In genomic region chr17:9022553-9023388, GRCh38 we compare ENCODE assay signal across 8 cellular contexts. TPM values are rescaled to one million over a fixed set of nuclear protein-coding genes. Genes with fewer than 3 reads are reported as not detected.
DNase-seq lines count a peak whose midpoint lies in the region; ATAC-seq and TF ChIP-seq lines count a peak whose summit lies in the region.

No MANE protein-coding gene starts in this region.

- peak overlapping the region; percentile 99 for H3K4me2 ChIP-seq in neural progenitor cell

- H3K27me3 Mint-ChIP-seq in neural progenitor cell (ENCODE audit: insufficient read depth, low read depth): peaks cover 62% of the 10 kb centered on the region

- no peak overlapping the region for H3K27ac ChIP-seq in SK-N-MC
- H3K27ac ChIP-seq in neural progenitor cell: no peak overlapping the region

- peaks cover 100% of the 10 kb centered on the region for H3K27me3 ChIP-seq in neural progenitor cell

- H3K9me3 ChIP-seq in SK-N-MC (ENCODE audit: low read depth, low read length) (no peaks in the 10 kb centered on the region), neural progenitor cell (ENCODE audit: low read depth) (no peaks in the 10 kb centered on the region)

- H3K27ac Mint-ChIP-seq in neural progenitor cell: no peak overlapping the region

- peaks cover 35% of the 10 kb centered on the region for H3K4me1 ChIP-seq in neural progenitor cell

- H3K9me3 Mint-ChIP-seq in neural progenitor cell: peaks cover 5% of the 10 kb centered on the region

- peaks cover 34% of the 10 kb centered on the region for H4K20me1 ChIP-seq in neural progenitor cell (ENCODE audit: low read depth)

- no peaks in the 10 kb centered on the region for H3K79me2 ChIP-seq in neural progenitor cell (ENCODE audit: low read depth)

- peak overlapping the region; percentile 84 for H2AFZ ChIP-seq in neural progenitor cell (replicated peaks)

- H3K4me3 ChIP-seq in SK-N-MC: peak overlapping the region; percentile 89
- peak overlapping the region; percentile 74 for H3K4me3 ChIP-seq in neural progenitor cell

- H3K9ac ChIP-seq in SK-N-MC (ENCODE audit: insufficient read length) (no peak overlapping the region), neural progenitor cell (no peak overlapping the region)

- no peak for ATAC-seq in GM21619 (IDR thresholded peaks at IDR 0.05; ENCODE audit: unreplicated experiment)
- no peak for ATAC-seq in GM19397 (IDR thresholded peaks at IDR 0.05; ENCODE audit: unreplicated experiment)
- ATAC-seq in HG03175 (IDR thresholded peaks at IDR 0.05; ENCODE audit: unreplicated experiment): no peak

- peak overlapping the region; percentile 93 for H3K4me3 Mint-ChIP-seq in neural progenitor cell

- no peaks in the 10 kb centered on the region for H3K36me3 Mint-ChIP-seq in neural progenitor cell

- no peak for TF ChIP-seq POLR2A in erythroblast (IDR thresholded peaks at IDR 0.05; ENCODE audit: low read length)

- peaks cover 27% of the 10 kb centered on the region for H3F3A ChIP-seq in neural progenitor cell (ENCODE audit: low read depth)

- peaks cover 11% of the 10 kb centered on the region for H3K4me1 Mint-ChIP-seq in neural progenitor cell

- H3K36me3 ChIP-seq in SK-N-MC (ENCODE audit: insufficient read depth, low read length): no peaks in the 10 kb centered on the region
- no peaks in the 10 kb centered on the region for H3K36me3 ChIP-seq in neural progenitor cell

- TF ChIP-seq CTCF in neural progenitor cell (IDR thresholded peaks at IDR 0.05): no peak

- DNase-seq in CD1c-positive myeloid dendritic cell (ENCODE audit: extremely low spot score) (peak; percentile 38), SK-N-MC (ENCODE audit: low read depth, low spot score) (no peak), erythroblast (lab: John Stamatoyannopoulos, UW) (peak; percentile 31 to 43), neural progenitor cell (ENCODE audit: low spot score) (peak; percentile 68), NCI-H2029 treated with DMSO at 0.1 percent for 48 hours (lab: John Stamatoyannopoulos, UW) (no peak)

RNA-seq across cellular contexts. Expression of gene NTN1, which starts 1.5 kb away (rescaled TPM):
- 0.45 and 2.4 TPM in 2 replicates for total RNA-seq in neural progenitor cell (ENCODE audit: low replicate concordance)

RNA-seq across cellular contexts. Expression of gene PIK3R5, which starts 57.3 kb away (rescaled TPM):
- total RNA-seq in neural progenitor cell (ENCODE audit: low replicate concordance): 0.90 and 0.99 TPM in 2 replicates

Comparison
In these comparisons a context has a peak if more than half of its experiments do, and no peak if none do; other contexts are left out.
1. DNase-seq: peak in CD1c-positive myeloid dendritic cell (single experiment), erythroblast (2 of 2) and neural progenitor cell (single experiment); none in SK-N-MC (single experiment) and NCI-H2029 treated with DMSO at 0.1 percent for 48 hours (single experiment).